ENCODE assay signal across 25 cellular contexts in genomic region chr9:76803083-76803482, GRCh38. TPM values are rescaled to one million over a fixed set of nuclear protein-coding genes. Genes with fewer than 3 reads are reported as not detected.
"Had no signal": no experiment of that assay in that cellular context is flagged by ENCODE, and none has a peak within 500 bp of the region (broad histone marks: within the 10 kb centered on the region; RNA-seq: fewer than 3 reads in every experiment).

No MANE protein-coding gene starts in this region.

- H3K27me3 ChIP-seq: brain microvascular endothelial cell, cardiac muscle cell, MG63, Peyer's patch had no signal

- H3K27ac ChIP-seq: brain microvascular endothelial cell, cardiac muscle cell, Peyer's patch, RWPE1 had no signal

- H3K27ac Mint-ChIP-seq: activated CD4-positive, alpha-beta memory T cell treated with anti-CD3 and anti-CD28 coated beads, Interleukin-2, amount 10 ng/mL, durations not matched to agents 7 days and 5 days; activated naive CD4-positive, alpha-beta T cell treated with anti-CD3 and anti-CD28 coated beads, Interleukin-2, amount 10 ng/mL, durations not matched to agents 7 days and 5 days; activated naive CD8-positive, alpha-beta T cell treated with anti-CD3 and anti-CD28 coated beads for 36 hours; activated T-helper 17 cell treated with anti-CD3 and anti-CD28 coated beads, Interleukin-2, amount 50 U/mL, for 72 hours; T-helper 1 cell treated with Interleukin-12 subunit alpha and Interleukin-12 subunit beta and Interleukin-4 antibody, amounts not matched to agents 30 μg/mL and 1 μg/mL, for 36 hours had no signal

- H3K27me3 Mint-ChIP-seq: activated naive CD8-positive, alpha-beta T cell treated with anti-CD3 and anti-CD28 coated beads for 36 hours had no signal

- H3K4me1 Mint-ChIP-seq: activated CD4-positive, alpha-beta memory T cell treated with anti-CD3 and anti-CD28 coated beads, Interleukin-2, amount 10 ng/mL, durations not matched to agents 7 days and 5 days; activated naive CD4-positive, alpha-beta T cell treated with anti-CD3 and anti-CD28 coated beads, Interleukin-2, amount 10 ng/mL, durations not matched to agents 7 days and 5 days; activated naive CD8-positive, alpha-beta T cell treated with anti-CD3 and anti-CD28 coated beads for 36 hours; activated T-helper 17 cell treated with anti-CD3 and anti-CD28 coated beads, Interleukin-2, amount 50 U/mL, for 72 hours had no signal

- H3K4me3 ChIP-seq: cardiac muscle cell, MG63, Peyer's patch had no signal

- H3K9me3 Mint-ChIP-seq: activated CD4-positive, alpha-beta memory T cell treated with anti-CD3 and anti-CD28 coated beads, Interleukin-2, amount 10 ng/mL, durations not matched to agents 7 days and 5 days; activated naive CD4-positive, alpha-beta T cell treated with anti-CD3 and anti-CD28 coated beads, Interleukin-2, amount 10 ng/mL, durations not matched to agents 7 days and 5 days; activated naive CD8-positive, alpha-beta T cell treated with anti-CD3 and anti-CD28 coated beads for 36 hours; activated T-helper 17 cell treated with anti-CD3 and anti-CD28 coated beads, Interleukin-2, amount 50 U/mL, for 72 hours; T-helper 1 cell treated with Interleukin-12 subunit alpha and Interleukin-12 subunit beta and Interleukin-4 antibody, amounts not matched to agents 30 μg/mL and 1 μg/mL, for 36 hours had no signal

- H3K4me3 Mint-ChIP-seq: activated CD4-positive, alpha-beta memory T cell treated with anti-CD3 and anti-CD28 coated beads, Interleukin-2, amount 10 ng/mL, durations not matched to agents 7 days and 5 days; activated naive CD4-positive, alpha-beta T cell treated with anti-CD3 and anti-CD28 coated beads, Interleukin-2, amount 10 ng/mL, durations not matched to agents 7 days and 5 days; activated naive CD8-positive, alpha-beta T cell treated with anti-CD3 and anti-CD28 coated beads for 36 hours; activated T-helper 17 cell treated with anti-CD3 and anti-CD28 coated beads, Interleukin-2, amount 50 U/mL, for 72 hours; T-helper 1 cell treated with Interleukin-12 subunit alpha and Interleukin-12 subunit beta and Interleukin-4 antibody, amounts not matched to agents 30 μg/mL and 1 μg/mL, for 36 hours had no signal

- ATAC-seq: activated T-helper 17 cell treated with anti-CD3 and anti-CD28 coated beads, Interleukin-2, amount 50 U/mL, for 72 hours had no signal

- H3K36me3 ChIP-seq: brain microvascular endothelial cell, cardiac muscle cell, MG63, Peyer's patch had no signal

- DNase-seq: activated CD4-positive, alpha-beta memory T cell treated with anti-CD3 and anti-CD28 coated beads, Interleukin-2, amount 10 ng/mL, durations not matched to agents 7 days and 5 days; activated CD4-positive, alpha-beta T cell treated with anti-CD3 and anti-CD28 coated beads, Interleukin-2, amount 50 U/mL, for 1 hour; activated CD4-positive, CD25-positive, alpha-beta regulatory T cell; activated gamma-delta T cell; activated naive CD4-positive, alpha-beta T cell treated with anti-CD3 and anti-CD28 coated beads, Interleukin-2, amount 10 ng/mL, durations not matched to agents 7 days and 5 days; activated naive CD8-positive, alpha-beta T cell treated with anti-CD3 and anti-CD28 coated beads for 36 hours; activated T-cell treated with anti-CD3 and anti-CD28 coated beads for 4 hours; activated T-cell treated with anti-CD3 and anti-CD28 coated beads, Interleukin-2, amount 50 U/mL, for 48 hours; brain microvascular endothelial cell; MG63; MV-4-11; NCI-H1092 treated with DMSO at 0.1 percent for 48 hours; NCI-H1417 treated with DMSO at 0.1 percent for 48 hours; NCI-H1694 treated with DMSO at 0.1 percent for 48 hours; NCI-H2029 treated with DMSO at 0.1 percent for 48 hours; NCI-H510A treated with DMSO at 0.1 percent for 48 hours; NCI-H69; NK-92 treated with Interleukin-12 subunit alpha and Interleukin-12 subunit beta, amount 100 ng/mL, for 24 hours; Peyer's patch; Right ventricle myocardium superior had no signal

- H3K36me3 Mint-ChIP-seq: activated naive CD4-positive, alpha-beta T cell treated with anti-CD3 and anti-CD28 coated beads, Interleukin-2, amount 10 ng/mL, durations not matched to agents 7 days and 5 days; activated naive CD8-positive, alpha-beta T cell treated with anti-CD3 and anti-CD28 coated beads for 36 hours had no signal

- H3K9me3 ChIP-seq: MG63, Peyer's patch had no signal

RNA-seq across cellular contexts. Expression of gene PCA3, which starts 38.8 kb away (rescaled TPM):
- total RNA-seq: activated CD4-positive, alpha-beta memory T cell treated with anti-CD3 and anti-CD28 coated beads, Interleukin-2, amount 10 ng/mL, durations not matched to agents 7 days and 5 days; activated CD8-positive, alpha-beta memory T cell treated with anti-CD3 and anti-CD28 coated beads for 36 hours; activated naive CD8-positive, alpha-beta T cell treated with anti-CD3 and anti-CD28 coated beads for 36 hours; activated T-helper 17 cell treated with anti-CD3 and anti-CD28 coated beads, Interleukin-2, amount 50 U/mL, for 72 hours; cardiac muscle cell; Right ventricle myocardium superior had no signal
